ENCODE assay signal across 1 cellular context in genomic region chr10:101014966-101015581, GRCh38.
TF ChIP-seq lines count a peak whose summit lies in the region.

No MANE protein-coding gene starts in this region.

TF ChIP-seq in K562, 482 proteins besides CTCF, POLR2A, EP300 and RAD21:
- TF ChIP-seq RFX1 (IDR thresholded peaks at IDR 0.05) (peak; percentile 29; the same call in 1 of the 2 replicates), ATF4 (CRISPR knock-in tag; IDR thresholded peaks at IDR 0.05) (no peak), ZFP36 (IDR thresholded peaks at IDR 0.05; ENCODE audit: low read depth, low read length, partially characterized antibody) (peak; percentile 74), NFIC (IDR thresholded peaks at IDR 0.05) (peak; percentile 78)
